ENCODE assay signal across 9 cellular contexts in genomic region chr2:131035112-131035825, GRCh38. TPM values are rescaled to one million over a fixed set of nuclear protein-coding genes. Genes with fewer than 3 reads are reported as not detected.
DNase-seq lines count a peak whose midpoint lies in the region; ATAC-seq and TF ChIP-seq lines count a peak whose summit lies in the region.
"Had no signal": no experiment of that assay in that cellular context is flagged by ENCODE, and none has a peak within 500 bp of the region (broad histone marks: within the 10 kb centered on the region; RNA-seq: fewer than 3 reads in every experiment).

No MANE protein-coding gene starts in this region.

- H3K4me2 ChIP-seq in neural progenitor cell = peak overlapping the region; percentile 89

- no peaks in the 10 kb centered on the region for H3K36me3 Mint-ChIP-seq in stimulated activated naive CD8-positive, alpha-beta T cell treated with anti-CD3 and anti-CD28 coated beads, Interleukin-15, Interleukin-2, amounts not matched to agents 100 ng/mL and 50 ng/mL, for 24 hours (ENCODE audit: low read depth)
- no peaks in the 10 kb centered on the region for H3K36me3 Mint-ChIP-seq in neural progenitor cell

- peak overlapping the region; percentile 48 for H3K4me3 ChIP-seq in neural progenitor cell
- H3K4me3 ChIP-seq in vagina = peak overlapping the region; percentile 45 to 61

- H3F3A ChIP-seq in neural progenitor cell (ENCODE audit: low read depth) = peaks cover 6% of the 10 kb centered on the region

- peaks cover 12% of the 10 kb centered on the region for H3K27me3 Mint-ChIP-seq in stimulated activated naive CD8-positive, alpha-beta T cell treated with anti-CD3 and anti-CD28 coated beads, Interleukin-15, Interleukin-2, amounts not matched to agents 100 ng/mL and 50 ng/mL, for 24 hours
- peaks cover 13% of the 10 kb centered on the region for H3K27me3 Mint-ChIP-seq in neural progenitor cell (ENCODE audit: insufficient read depth, low read depth)

- no peak for DNase-seq in stimulated activated naive CD8-positive, alpha-beta T cell treated with anti-CD3 and anti-CD28 coated beads, Interleukin-15, Interleukin-2, amounts not matched to agents 100 U/mL and 50 U/mL, for 24 hours
- DNase-seq in ecto neural progenitor cell (ENCODE audit: low spot score) (peak; percentile 64), neural progenitor cell (ENCODE audit: low spot score) (no peak), vagina (ENCODE audit: extremely low spot score in 2 of 2) (peak in 1 of 2 donors; percentile 46), NCI-H2107 treated with DMSO at 0.1 percent for 48 hours (lab: John Stamatoyannopoulos, UW; ENCODE audit: unreplicated experiment) (no peak)

- H3K9ac ChIP-seq in neural progenitor cell = no peak overlapping the region

- H3K9me3 ChIP-seq in neural progenitor cell (ENCODE audit: low read depth) (no peaks in the 10 kb centered on the region), vagina (no peaks in the 10 kb centered on the region)
- H3K9me3 ChIP-seq: left lung had no signal

- intact Hi-C loops in vagina (cut with DNase I) = no loop called here

- no peaks in the 10 kb centered on the region for H3K36me3 ChIP-seq in neural progenitor cell
- no peaks in the 10 kb centered on the region for H3K36me3 ChIP-seq in vagina
- H3K36me3 ChIP-seq: left lung had no signal

- no peaks in the 10 kb centered on the region for H3K79me2 ChIP-seq in neural progenitor cell (ENCODE audit: low read depth)

- TF ChIP-seq CTCF in neural progenitor cell (IDR thresholded peaks at IDR 0.05) = no peak
- no peak for TF ChIP-seq CTCF in vagina (IDR thresholded peaks at IDR 0.05)

- no peak overlapping the region for H3K27ac Mint-ChIP-seq in stimulated activated naive CD8-positive, alpha-beta T cell treated with anti-CD3 and anti-CD28 coated beads, Interleukin-15, Interleukin-2, amounts not matched to agents 100 ng/mL and 50 ng/mL, for 24 hours
- H3K27ac Mint-ChIP-seq in neural progenitor cell = no peak overlapping the region

- peak overlapping the region; percentile 58 for H3K4me3 Mint-ChIP-seq in stimulated activated naive CD8-positive, alpha-beta T cell treated with anti-CD3 and anti-CD28 coated beads, Interleukin-15, Interleukin-2, amounts not matched to agents 100 ng/mL and 50 ng/mL, for 24 hours
- H3K4me3 Mint-ChIP-seq in neural progenitor cell = peak overlapping the region; percentile 73

- no peak overlapping the region for H3K27ac ChIP-seq in neural progenitor cell
- H3K27ac ChIP-seq in vagina = no peak overlapping the region
- H3K27ac ChIP-seq: left lung had no signal

- peak overlapping the region; percentile 48 for H2AFZ ChIP-seq in neural progenitor cell (replicated peaks)

- no peak for TF ChIP-seq POLR2A in vagina (IDR thresholded peaks at IDR 0.05)

- H3K4me1 Mint-ChIP-seq in stimulated activated naive CD8-positive, alpha-beta T cell treated with anti-CD3 and anti-CD28 coated beads, Interleukin-15, Interleukin-2, amounts not matched to agents 100 ng/mL and 50 ng/mL, for 24 hours (ENCODE audit: low read depth) = peaks cover 15% of the 10 kb centered on the region
- peaks cover 12% of the 10 kb centered on the region for H3K4me1 Mint-ChIP-seq in neural progenitor cell

- peaks cover 19% of the 10 kb centered on the region for H3K4me1 ChIP-seq in neural progenitor cell
- H3K4me1 ChIP-seq in vagina = peaks cover 19% of the 10 kb centered on the region

- peaks cover 32% of the 10 kb centered on the region for H3K27me3 ChIP-seq in neural progenitor cell
- no peaks in the 10 kb centered on the region for H3K27me3 ChIP-seq in vagina

- no peaks in the 10 kb centered on the region for H3K9me3 Mint-ChIP-seq in stimulated activated naive CD8-positive, alpha-beta T cell treated with anti-CD3 and anti-CD28 coated beads, Interleukin-15, Interleukin-2, amounts not matched to agents 100 ng/mL and 50 ng/mL, for 24 hours
- H3K9me3 Mint-ChIP-seq in neural progenitor cell = no peaks in the 10 kb centered on the region

- H4K20me1 ChIP-seq in neural progenitor cell (ENCODE audit: low read depth) = peaks cover 25% of the 10 kb centered on the region

- no peak for ATAC-seq in stimulated activated naive CD8-positive, alpha-beta T cell treated with anti-CD3 and anti-CD28 coated beads, Interleukin-15, Interleukin-2, amounts not matched to agents 100 U/mL and 50 U/mL, for 24 hours
- no peak for ATAC-seq in HG03469 (IDR thresholded peaks at IDR 0.05; ENCODE audit: unreplicated experiment)
- no peak for ATAC-seq in HG02885 (IDR thresholded peaks at IDR 0.05; ENCODE audit: poor library complexity, unreplicated experiment)

RNA-seq across cellular contexts. Expression of gene FAM168B, which starts 58.0 kb away (rescaled TPM):
- total RNA-seq in neural progenitor cell (ENCODE audit: low replicate concordance) = 63.0 and 85.2 TPM in 2 replicates
- total RNA-seq in vagina = 56.7 TPM
